Comparison of ENCODE assay signal across 20 cellular contexts in the genomic region with DNA sequence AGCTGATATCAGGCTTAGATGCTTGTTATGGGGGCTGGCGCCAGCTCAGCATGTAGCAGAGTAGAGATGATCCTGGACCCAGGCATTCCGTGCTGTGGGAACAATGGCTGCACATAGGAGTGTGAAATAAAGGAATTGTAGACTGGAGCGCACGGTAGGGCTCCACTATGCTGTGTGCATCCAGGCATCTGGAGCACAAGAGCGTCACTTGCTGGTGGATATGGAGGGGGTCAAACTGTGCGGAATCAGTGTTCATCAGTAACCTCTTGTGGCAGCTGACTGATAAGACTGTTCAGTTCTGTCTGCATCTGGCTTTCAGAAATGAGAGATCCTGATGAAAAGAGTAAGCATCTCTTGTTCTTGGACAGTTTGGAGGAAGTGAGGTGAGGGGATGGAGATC. TPM values are rescaled to one million over a fixed set of nuclear protein-coding genes. Genes with fewer than 3 reads are reported as not detected.
DNase-seq lines count a peak whose midpoint lies in the region; ATAC-seq, FAIRE-seq and TF ChIP-seq lines count a peak whose summit lies in the region.
"Had no signal": no experiment of that assay in that cellular context is flagged by ENCODE, and none has a peak within 500 bp of the region (broad histone marks: within the 10 kb centered on the region; RNA-seq: fewer than 3 reads in every experiment).

No MANE protein-coding gene starts in this region.

- H3K18ac ChIP-seq in mesenchymal stem cell (ENCODE audit: low read depth in 1 of 2, low read length in 2 of 2), result no peak overlapping the region

- no peak overlapping the region for H2BK12ac ChIP-seq in mesenchymal stem cell (ENCODE audit: low read length in 2 of 2)

- no peak overlapping the region for H2BK15ac ChIP-seq in mesenchymal stem cell (ENCODE audit: low read depth, poor library complexity, severe bottlenecking)

- H3K4me1 ChIP-seq in HepG2 (ENCODE audit: insufficient read depth, low read length) (no peaks in the 10 kb centered on the region), right lobe of liver (no peaks in the 10 kb centered on the region), K562 (replicated peaks in 1 of 2; ENCODE audit: control insufficient read depth in 2 of 2, insufficient read depth in 2 of 2, low read length in 2 of 2) (no peaks in the 10 kb centered on the region), mesenchymal stem cell (ENCODE audit: control insufficient read depth, insufficient read depth, low read depth, low read length) (peaks cover 14% of the 10 kb centered on the region), foreskin keratinocyte (peaks cover 3% of the 10 kb centered on the region)

- no peak overlapping the region for H3K4ac ChIP-seq in mesenchymal stem cell (ENCODE audit: low read depth in 1 of 2, low read length in 2 of 2)

- H2AFZ ChIP-seq in HepG2 (ENCODE audit: low read length), result no peak overlapping the region
- no peak overlapping the region for H2AFZ ChIP-seq in K562 (ENCODE audit: low read depth, low read length)
- H2AFZ ChIP-seq in mesenchymal stem cell (ENCODE audit: low read depth, low read length), result no peak overlapping the region
- H2AFZ ChIP-seq: GM23248 had no signal

- intact Hi-C loops in HepG2 (cut with micrococcal nuclease; ENCODE audit: unreplicated experiment), result no loop called here
- intact Hi-C loops in right lobe of liver (cut with DNase I), result no loop called here
- intact Hi-C loops in K562 (cut with micrococcal nuclease), result no loop called here
- intact Hi-C loops in activated CD4-positive, alpha-beta T cell treated with anti-CD3 and anti-CD28 coated beads, Interleukin-2, amount 10 ng/mL, durations not matched to agents 24 days and 14 days (cut with micrococcal nuclease), result no loop called here

- ATAC-seq in HepG2, result peak; percentile 77
- ATAC-seq in right lobe of liver, result no peak
- ATAC-seq in K562, result peak; percentile 80
- no peak for ATAC-seq in foreskin keratinocyte
- ATAC-seq in GM21737 (IDR thresholded peaks at IDR 0.05; ENCODE audit: unreplicated experiment), result no peak
- ATAC-seq: HCT116 had no signal

- in situ Hi-C loops in HepG2 (cut with HindIII; ENCODE audit: extremely low pct_ligation_motif_present, low pct_unique_long_range_greater_than_20kb) (no loop called here), K562 (cut with MboI) (no loop called here)

- H3K27me3 ChIP-seq in HepG2 (ENCODE audit: control insufficient read depth in 1 of 2, insufficient read depth in 2 of 2, low read length in 2 of 2) (peaks cover 5 to 30% of the 10 kb centered on the region in 2 experiments; a peak in 4 of 5 replicates), right lobe of liver (no peaks in the 10 kb centered on the region), K562 (ENCODE audit: control insufficient read depth in 2 of 2, insufficient read depth in 2 of 2, low read length in 2 of 2) (peaks cover 7 to 36% of the 10 kb centered on the region in 2 experiments), mesenchymal stem cell (ENCODE audit: control insufficient read depth in 1 of 2, insufficient read depth in 1 of 2, low read length in 2 of 2) (peaks cover 23 to 42% of the 10 kb centered on the region in 2 experiments), foreskin keratinocyte (no peaks in the 10 kb centered on the region)

- no peak overlapping the region for H3K4me3 Mint-ChIP-seq in osteocyte (ENCODE audit: unreplicated experiment)
- H3K4me3 Mint-ChIP-seq in activated CD4-positive, alpha-beta T cell treated with anti-CD3 and anti-CD28 coated beads, Interleukin-2, amount 10 ng/mL, durations not matched to agents 24 days and 14 days, result no peak overlapping the region
- H3K4me3 Mint-ChIP-seq: CD4-positive, alpha-beta memory T cell; H9 had no signal

- H3K9ac ChIP-seq in HepG2 (ENCODE audit: insufficient read depth, low read depth, low read length) (no peak overlapping the region), K562 (ENCODE audit: insufficient read depth in 1 of 2, low read depth in 2 of 2, low read length in 2 of 2) (no peak overlapping the region), mesenchymal stem cell (ENCODE audit: low read length) (no peak overlapping the region)
- H3K9ac ChIP-seq: GM23248 had no signal

- H3K23ac ChIP-seq in mesenchymal stem cell (ENCODE audit: low read length in 2 of 2), result no peak overlapping the region

- H3K79me2 ChIP-seq in HepG2 (ENCODE audit: insufficient read depth, low read length), result no peaks in the 10 kb centered on the region
- H3K79me2 ChIP-seq in K562 (ENCODE audit: control insufficient read depth, insufficient read depth, low read length), result no peaks in the 10 kb centered on the region

- no peaks in the 10 kb centered on the region for H3K79me1 ChIP-seq in mesenchymal stem cell (replicated peaks; ENCODE audit: low read length, poor library complexity, severe bottlenecking)

- H3K27ac Mint-ChIP-seq in osteocyte (ENCODE audit: unreplicated experiment), result no peak overlapping the region
- no peak overlapping the region for H3K27ac Mint-ChIP-seq in activated CD4-positive, alpha-beta T cell treated with anti-CD3 and anti-CD28 coated beads, Interleukin-2, amount 10 ng/mL, durations not matched to agents 24 days and 14 days
- H3K27ac Mint-ChIP-seq: CD4-positive, alpha-beta memory T cell; H9 had no signal

- CTCF ChIA-PET in HepG2 (lab: Yijun Ruan, JAX; ENCODE audit: low intra/inter-chr PET ratio, low total read pairs) (no interaction called here), K562 (lab: Yijun Ruan, JAX; ENCODE audit: low intra/inter-chr PET ratio) (no interaction called here)

- H3K9me3 ChIP-seq in HepG2 (ENCODE audit: low read length) (no peaks in the 10 kb centered on the region), right lobe of liver (no peaks in the 10 kb centered on the region), K562 (replicated peaks; ENCODE audit: control insufficient read depth, insufficient read depth, low read depth, low read length) (no peaks in the 10 kb centered on the region), mesenchymal stem cell (ENCODE audit: control insufficient read depth, low read length) (peaks cover 13% of the 10 kb centered on the region)

- no peak for TF ChIP-seq RAD21 in HepG2 (CRISPR knock-in tag; IDR thresholded peaks at IDR 0.05)
- TF ChIP-seq RAD21 in K562 (CRISPR knock-in tag; conservative IDR thresholded peaks at IDR 0.05 in 1 of 2, IDR thresholded peaks at IDR 0.05 in 1 of 2), result peak in 1 of 2 experiments; percentile 32; a peak in 2 of 4 replicates

- peaks cover 7% of the 10 kb centered on the region for H3K4me1 Mint-ChIP-seq in osteocyte (ENCODE audit: unreplicated experiment)
- no peaks in the 10 kb centered on the region for H3K4me1 Mint-ChIP-seq in activated CD4-positive, alpha-beta T cell treated with anti-CD3 and anti-CD28 coated beads, Interleukin-2, amount 10 ng/mL, durations not matched to agents 24 days and 14 days
- H3K4me1 Mint-ChIP-seq: CD4-positive, alpha-beta memory T cell had no signal

- H4K20me1 ChIP-seq in HepG2 (ENCODE audit: insufficient read depth, low read length) (no peaks in the 10 kb centered on the region), K562 (replicated peaks; ENCODE audit: control insufficient read depth, insufficient read depth, low read length) (no peaks in the 10 kb centered on the region)

- TF ChIP-seq CTCF in HepG2 (CRISPR knock-in tag; IDR thresholded peaks at IDR 0.05) (peak; percentile 29; the same call in 1 of the 2 replicates), right lobe of liver (IDR thresholded peaks at IDR 0.05) (no peak), K562 (IDR thresholded peaks at IDR 0.05 in 2 of 3, conservative IDR thresholded peaks at IDR 0.05 in 1 of 3; ENCODE audit: insufficient read depth in 2 of 3, low read depth in 1 of 3, low read length in 3 of 3) (peak in 2 of 3 experiments; percentile 29 to 32; a peak in 3 of 6 replicates), osteocyte (IDR thresholded peaks at IDR 0.05) (no peak), foreskin keratinocyte (conservative IDR thresholded peaks at IDR 0.05) (no peak)

- no peak overlapping the region for H4K91ac ChIP-seq in mesenchymal stem cell (ENCODE audit: low read length)

- H3K9me3 Mint-ChIP-seq in osteocyte (ENCODE audit: unreplicated experiment), result no peaks in the 10 kb centered on the region
- no peaks in the 10 kb centered on the region for H3K9me3 Mint-ChIP-seq in activated CD4-positive, alpha-beta T cell treated with anti-CD3 and anti-CD28 coated beads, Interleukin-2, amount 10 ng/mL, durations not matched to agents 24 days and 14 days

- H2AK5ac ChIP-seq in mesenchymal stem cell (ENCODE audit: low read length, severe bottlenecking), result peak overlapping the region; percentile 15

- H3K27ac ChIP-seq in HepG2 (ENCODE audit: extremely low read length, insufficient read depth, low read length), result no peak overlapping the region
- H3K27ac ChIP-seq in right lobe of liver, result no peak overlapping the region
- H3K27ac ChIP-seq in K562 (ENCODE audit: extremely low read depth, low read depth, low read length), result no peak overlapping the region
- H3K27ac ChIP-seq in mesenchymal stem cell (ENCODE audit: low read length, poor library complexity, severe bottlenecking), result no peak overlapping the region
- H3K27ac ChIP-seq in foreskin keratinocyte, result no peak overlapping the region
- H3K27ac ChIP-seq: GM23248 had no signal

- H3K9me1 ChIP-seq in K562 (ENCODE audit: control insufficient read depth, insufficient read depth, low read length), result no peaks in the 10 kb centered on the region

- H3K4me2 ChIP-seq in HepG2 (ENCODE audit: low read depth, low read length), result no peak overlapping the region
- no peak overlapping the region for H3K4me2 ChIP-seq in K562 (ENCODE audit: insufficient read depth, low read length)
- no peak overlapping the region for H3K4me2 ChIP-seq in mesenchymal stem cell (ENCODE audit: low read length, poor library complexity, severe bottlenecking)

- no peak overlapping the region for H2BK5ac ChIP-seq in mesenchymal stem cell (ENCODE audit: low read depth, low read length, poor library complexity, severe bottlenecking)

- no peak overlapping the region for H2BK120ac ChIP-seq in mesenchymal stem cell (ENCODE audit: low read depth, low read length)

- no peak overlapping the region for H3K14ac ChIP-seq in mesenchymal stem cell (ENCODE audit: low read length in 2 of 2)

- TF ChIP-seq POLR2A in HepG2 (IDR thresholded peaks at IDR 0.05; ENCODE audit: insufficient read depth in 1 of 2, low read depth in 2 of 2, low read length in 2 of 2), result no peak
- no peak for TF ChIP-seq POLR2A in right lobe of liver (IDR thresholded peaks at IDR 0.05)
- no peak for TF ChIP-seq POLR2A in K562 (conservative IDR thresholded peaks at IDR 0.05)

- H3K36me3 ChIP-seq in HepG2 (replicated peaks in 1 of 2; ENCODE audit: control insufficient read depth in 1 of 2, insufficient read depth in 2 of 2, low read length in 2 of 2), result no peaks in the 10 kb centered on the region
- H3K36me3 ChIP-seq in right lobe of liver, result no peaks in the 10 kb centered on the region
- no peaks in the 10 kb centered on the region for H3K36me3 ChIP-seq in K562 (ENCODE audit: control insufficient read depth, insufficient read depth, low read length)
- H3K36me3 ChIP-seq in mesenchymal stem cell (ENCODE audit: control insufficient read depth in 1 of 2, insufficient read depth in 2 of 2, low read depth in 1 of 2, low read length in 2 of 2), result no peaks in the 10 kb centered on the region

- no peaks in the 10 kb centered on the region for H3K36me3 Mint-ChIP-seq in osteocyte (ENCODE audit: unreplicated experiment)
- H3K36me3 Mint-ChIP-seq in activated CD4-positive, alpha-beta T cell treated with anti-CD3 and anti-CD28 coated beads, Interleukin-2, amount 10 ng/mL, durations not matched to agents 24 days and 14 days (ENCODE audit: low read depth), result no peaks in the 10 kb centered on the region
- H3K36me3 Mint-ChIP-seq: CD4-positive, alpha-beta memory T cell had no signal

- BruUV-seq in HepG2 (replicated peaks; lab: Mats Ljungman, UMichigan), result no TSS peak
- no TSS peak for BruUV-seq in K562 (replicated peaks; lab: Mats Ljungman, UMichigan)

- FAIRE-seq in HepG2 (lab: Jason Lieb, UNC) (no peak), K562 (lab: Jason Lieb, UNC) (peak; percentile 51)
- FAIRE-seq: GM12891, GM18507 had no signal

- peak; percentile 7 for DNase-seq in HepG2 (ENCODE audit: low spot score)
- no peak for DNase-seq in right lobe of liver
- peak in 1 of 4 experiments; percentile 31 for DNase-seq in K562 (ENCODE audit: extremely low read depth in 1 of 4, low spot score in 3 of 4)
- no peak for DNase-seq in mesenchymal stem cell
- peak; percentile 64 for DNase-seq in osteocyte (ENCODE audit: extremely low spot score, unreplicated experiment)
- DNase-seq in activated CD4-positive, alpha-beta T cell treated with anti-CD3 and anti-CD28 coated beads, Interleukin-2, amount 10 ng/mL, durations not matched to agents 24 days and 14 days, result no peak
- DNase-seq in foreskin keratinocyte, result no peak
- DNase-seq: C1 segment of cervical spinal cord; Calu3; CD4-positive, alpha-beta memory T cell; COR-L47; DMS53; DMS79 treated with DMSO at 0.1 percent for 48 hours; GF-D8; GM23248; H9 had no signal

- TF ChIP-seq EP300 in HepG2 (IDR thresholded peaks at IDR 0.05; ENCODE audit: low read depth in 2 of 2, low read length in 2 of 2) (no peak), HepG2 (CRISPR knock-in tag; IDR thresholded peaks at IDR 0.05; ENCODE audit: borderline replicate concordance) (no peak), K562 (IDR thresholded peaks at IDR 0.05; ENCODE audit: low read length) (no peak)

- H3K4me3 ChIP-seq in HepG2 (replicated peaks in 1 of 3; ENCODE audit: insufficient read depth in 1 of 3, low read depth in 2 of 3, low read length in 3 of 3) (no peak overlapping the region), right lobe of liver (no peak overlapping the region), K562 (no peak overlapping the region), mesenchymal stem cell (ENCODE audit: insufficient read depth in 1 of 2, low read depth in 1 of 2, low read length in 2 of 2) (no peak overlapping the region)
- H3K4me3 ChIP-seq: GM23248 had no signal

- POLR2A ChIA-PET in HepG2 (lab: Yijun Ruan, JAX) (no interaction called here), K562 (lab: Yijun Ruan, JAX) (interaction anchor here (1.5 kb wide), 1 partner anchor 11 kb away, joined by 5 read pairs; no protein-coding TSS in a partner anchor)

- peaks cover 15% of the 10 kb centered on the region for H3K27me3 Mint-ChIP-seq in osteocyte (ENCODE audit: unreplicated experiment)
- peaks cover 2% of the 10 kb centered on the region for H3K27me3 Mint-ChIP-seq in activated CD4-positive, alpha-beta T cell treated with anti-CD3 and anti-CD28 coated beads, Interleukin-2, amount 10 ng/mL, durations not matched to agents 24 days and 14 days

- no peak overlapping the region for H4K8ac ChIP-seq in mesenchymal stem cell (ENCODE audit: low read length)

- WGBS in HepG2 (ENCODE audit: low lambda C conversion rate), result 32% methylated on average over 6 of the region's 6 CpGs
- WGBS in right lobe of liver (ENCODE audit: insufficient coverage, low coverage, low lambda C conversion rate, missing lambda C conversion rate), result 70% methylated on average over 4 of the region's 6 CpGs
- WGBS in K562 (ENCODE audit: insufficient coverage, low coverage, missing lambda C conversion rate), result 0% methylated on average over 6 of the region's 6 CpGs
- 95% methylated on average over 6 of the region's 6 CpGs for WGBS in mesenchymal stem cell

RNA-seq across cellular contexts. Expression of gene ZNF503, which starts 55.8 kb away (rescaled TPM):
- total RNA-seq in HepG2 (2016; rRNA removed; fragmentation: Illumina TruSeq; extraction: Trizol) (5.8 and 8.3 TPM in 2 replicates), right lobe of liver (1 to 10 TPM; 2.9 to 7.1 (median 5.4) TPM), K562 (2014; rRNA removed) (not detected in 2 replicates), K562 (2014; rRNA removed; fragmentation: Illumina TruSeq; extraction: Trizol) (not detected in 2 replicates), K562 (2015; rRNA removed; fragmentation: Illumina TruSeq; extraction: Trizol) (not detected in 2 replicates), K562 (2021) (0.20 TPM in 1 of 2 replicates, not detected in the other), osteocyte (38.5 and 42.1 TPM in 2 replicates), foreskin keratinocyte (5.1 and 5.7 TPM in 2 replicates)
- total RNA-seq in HepG2 (2016; cell fraction: cytosol; rRNA removed; fragmentation: Illumina TruSeq; extraction: Trizol; ENCODE audit: low read depth), result 1.8 and 1.9 TPM in 2 replicates
- 5.6 and 8.5 TPM in 2 replicates for total RNA-seq in HepG2 (2016; cell fraction: insoluble cytoplasmic fraction; rRNA removed; fragmentation: Illumina TruSeq; extraction: Trizol)
- total RNA-seq in HepG2 (2016; cell fraction: membrane; rRNA removed; fragmentation: Illumina TruSeq; extraction: Trizol), result 6.0 and 6.3 TPM in 2 replicates
- 8.7 TPM in 2 replicates for total RNA-seq in HepG2 (2016; cell fraction: nucleus; rRNA removed; fragmentation: Illumina TruSeq; extraction: Trizol)
- polyA plus RNA-seq in HepG2 (2011; rRNA removed) (2.7 and 4.0 TPM in 2 replicates), K562 (2011; rRNA removed) (not detected in 2 replicates), K562 (2014; fragmentation: Illumina TruSeq; extraction: Trizol) (not detected in 2 replicates), K562 (2014; fragmentation: Nextera tagmentation; extraction: Ambion mirVana) (not detected), K562 (2014; rRNA removed) (not detected in 2 replicates), foreskin keratinocyte (4.6 and 4.7 TPM in 2 replicates)
- polyA plus RNA-seq in HepG2 (2011; cell fraction: cytosol; rRNA removed), result 2.4 and 4.0 TPM in 2 replicates
- 15.1 and 19.3 TPM in 2 replicates for polyA plus RNA-seq in HepG2 (2011; cell fraction: nucleus; rRNA removed)
- 9.8 and 13.3 TPM in 2 replicates for polyA plus RNA-seq in HepG2 (2012)
- polyA plus RNA-seq in HepG2 (2016; cell fraction: cytosol; fragmentation: Illumina TruSeq; extraction: Trizol; ENCODE audit: low read depth), result 1.3 and 1.4 TPM in 2 replicates
- polyA plus RNA-seq in HepG2 (2016; cell fraction: insoluble cytoplasmic fraction; fragmentation: Illumina TruSeq; extraction: Trizol; ENCODE audit: low read depth), result 13.9 and 16.9 TPM in 2 replicates
- 4.1 and 4.2 TPM in 2 replicates for polyA plus RNA-seq in HepG2 (2016; cell fraction: membrane; fragmentation: Illumina TruSeq; extraction: Trizol; ENCODE audit: low read depth)
- polyA plus RNA-seq in HepG2 (2016; cell fraction: nucleus; fragmentation: Illumina TruSeq; extraction: Trizol; ENCODE audit: insufficient read depth, low read depth), result 25.1 and 25.7 TPM in 2 replicates
- polyA minus RNA-seq in HepG2 (2011; rRNA and poly(A)+ RNA removed; ENCODE audit: low replicate concordance), result 1.0 and 15.3 TPM in 2 replicates
- 10.1 and 11.8 TPM in 2 replicates for polyA minus RNA-seq in HepG2 (2011; cell fraction: cytosol; rRNA and poly(A)+ RNA removed)
- polyA minus RNA-seq in HepG2 (2011; cell fraction: nucleus; rRNA and poly(A)+ RNA removed), result 7.0 and 10.7 TPM in 2 replicates
- not detected in 2 replicates for total RNA-seq in K562 (2011; cell fraction: chromatin; rRNA removed; ENCODE audit: low replicate concordance)
- total RNA-seq in K562 (2011; cell fraction: nucleolus; rRNA removed), result not detected in 2 replicates
- not detected in 2 replicates for total RNA-seq in K562 (2011; cell fraction: nucleoplasm; rRNA removed)
- not detected in 2 replicates for polyA plus RNA-seq in K562 (2011; cell fraction: cytosol; rRNA removed)
- polyA plus RNA-seq in K562 (2011; cell fraction: nucleus; rRNA removed), result not detected in 2 replicates
- polyA plus RNA-seq in K562 (2012), result 0.05 and 0.07 TPM in 2 replicates
- polyA minus RNA-seq in K562 (2011; rRNA and poly(A)+ RNA removed), result not detected in 2 replicates
- not detected in 2 replicates for polyA minus RNA-seq in K562 (2011; cell fraction: cytosol; rRNA and poly(A)+ RNA removed)
- 0.13 TPM in 1 of 2 replicates, not detected in the other for polyA minus RNA-seq in K562 (2011; cell fraction: nucleus; rRNA and poly(A)+ RNA removed)
- polyA plus RNA-seq in mesenchymal stem cell (2013, experiment 1 of 2), result 110 TPM
- 112 TPM for polyA plus RNA-seq in mesenchymal stem cell (2013, experiment 2 of 2)
- 0.07 and 0.09 TPM in 2 replicates for total RNA-seq in activated CD4-positive, alpha-beta T cell treated with anti-CD3 and anti-CD28 coated beads, Interleukin-2, amount 10 ng/mL, durations not matched to agents 24 days and 14 days
- polyA plus RNA-seq: CD4-positive, alpha-beta memory T cell had no signal

Comparison
In these comparisons a context has a peak if more than half of its experiments do, and no peak if none do; other contexts are left out.
1. ATAC-seq: peak in HepG2 (single experiment) and K562 (single experiment); none in right lobe of liver (0 of 4), foreskin keratinocyte (single experiment) and GM21737 (single experiment).
2. DNase-seq: peak in HepG2 (single experiment) and osteocyte (single experiment); none in right lobe of liver (0 of 3), mesenchymal stem cell (single experiment), activated CD4-positive, alpha-beta T cell treated with anti-CD3 and anti-CD28 coated beads, Interleukin-2, amount 10 ng/mL, durations not matched to agents 24 days and 14 days (single experiment) and foreskin keratinocyte (0 of 2).
3. CTCF ChIP-seq: peak in HepG2 (single experiment) and K562 (2 of 3); none in right lobe of liver (0 of 4), osteocyte (single experiment) and foreskin keratinocyte (single experiment).
4. Of the 241 proteins assayed by ChIP-seq in both HepG2 and K562: peak only in HepG2: STAG1; only in K562: none; in both: CTCF; in neither: 238; mixed calls (peak in some experiments, not most) for 1.